In the genomic region with DNA sequence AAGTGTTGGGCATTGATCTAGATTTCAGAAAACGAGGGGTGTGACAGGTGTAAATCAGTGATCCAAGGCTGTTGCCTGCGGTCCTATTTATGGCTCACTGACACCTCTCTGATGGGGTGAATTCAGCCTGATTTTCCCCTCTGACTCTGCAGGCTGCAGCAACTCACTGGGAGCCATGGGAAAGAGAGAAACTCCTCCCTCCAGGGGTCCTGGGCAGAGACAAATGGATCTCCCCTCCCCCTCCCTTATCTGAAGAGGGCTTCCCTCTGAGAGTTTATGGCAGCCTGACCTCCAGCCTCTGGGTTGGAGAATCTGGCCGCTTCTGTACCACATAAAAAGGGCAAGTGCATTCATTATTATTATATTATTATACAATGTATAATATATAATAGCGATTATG, we compare ENCODE assay signal across 15 cellular contexts. TPM values are rescaled to one million over a fixed set of nuclear protein-coding genes. Genes with fewer than 3 reads are reported as not detected.
"Had no signal": no experiment of that assay in that cellular context is flagged by ENCODE, and none has a peak within 500 bp of the region (broad histone marks: within the 10 kb centered on the region; RNA-seq: fewer than 3 reads in every experiment).

No MANE protein-coding gene starts in this region.

- H3K4me3 ChIP-seq: breast epithelium, gastrocnemius medialis had no signal

- H3K9me3 Mint-ChIP-seq: activated naive CD4-positive, alpha-beta T cell treated with anti-CD3 and anti-CD28 coated beads, Interleukin-2, amount 50 U/mL, for 24 hours; activated T-helper 2 cell treated with anti-CD3 and anti-CD28 coated beads, Interferon-gamma antibody, Interleukin-2, Interleukin-4, amounts not matched to agents 10 μg/mL and 5 μg/mL and 100 μg/mL, durations not matched to agents 14 hours and 24 hours and 36 hours; stimulated activated naive CD8-positive, alpha-beta T cell treated with anti-CD3 and anti-CD28 coated beads, Interleukin-15, Interleukin-2, amounts not matched to agents 100 ng/mL and 50 ng/mL, for 24 hours had no signal

- H3K4me1 ChIP-seq: breast epithelium had no signal

- H3K27ac Mint-ChIP-seq: activated naive CD4-positive, alpha-beta T cell treated with anti-CD3 and anti-CD28 coated beads, Interleukin-2, amount 50 U/mL, for 24 hours; activated T-helper 2 cell treated with anti-CD3 and anti-CD28 coated beads, Interferon-gamma antibody, Interleukin-2, Interleukin-4, amounts not matched to agents 10 μg/mL and 5 μg/mL and 100 μg/mL, durations not matched to agents 14 hours and 24 hours and 36 hours; stimulated activated naive CD8-positive, alpha-beta T cell treated with anti-CD3 and anti-CD28 coated beads, Interleukin-15, Interleukin-2, amounts not matched to agents 100 ng/mL and 50 ng/mL, for 24 hours; T-helper 17 cell had no signal

- H3K36me3 ChIP-seq: breast epithelium, gastrocnemius medialis had no signal

- H3K9me3 ChIP-seq: breast epithelium, gastrocnemius medialis had no signal

- DNase-seq: activated CD4-positive, alpha-beta T cell treated with anti-CD3 and anti-CD28 coated beads, Interleukin-2, amount 50 U/mL, for 1 hour; activated CD4-positive, CD25-positive, alpha-beta regulatory T cell; amniotic stem cell; effector CD4-positive, alpha-beta T cell; gastrocnemius medialis; left cardiac atrium; stimulated activated CD4-positive, alpha-beta T cell treated with anti-CD3 and anti-CD28 coated beads, Interleukin-15, amount 100 ng/mL, for 24 hours; stimulated activated CD4-positive, alpha-beta T cell treated with anti-CD3 and anti-CD28 coated beads, Interleukin-4, amount 100 ng/mL, for 24 hours; T-helper 17 cell had no signal

- H3K27me3 ChIP-seq: gastrocnemius medialis had no signal

- H3K27ac ChIP-seq: breast epithelium, gastrocnemius medialis had no signal

- H3K4me3 Mint-ChIP-seq: activated naive CD4-positive, alpha-beta T cell treated with anti-CD3 and anti-CD28 coated beads, Interleukin-2, amount 50 U/mL, for 24 hours; stimulated activated naive CD8-positive, alpha-beta T cell treated with anti-CD3 and anti-CD28 coated beads, Interleukin-15, Interleukin-2, amounts not matched to agents 100 ng/mL and 50 ng/mL, for 24 hours had no signal

RNA-seq across cellular contexts. Expression of a gene that starts 1.8 kb away (rescaled TPM):
- total RNA-seq: activated CD8-positive, alpha-beta memory T cell treated with anti-CD3 and anti-CD28 coated beads for 36 hours; activated T-helper 2 cell treated with anti-CD3 and anti-CD28 coated beads, Interferon-gamma antibody, Interleukin-2, Interleukin-4, amounts not matched to agents 10 μg/mL and 5 μg/mL and 100 μg/mL, durations not matched to agents 14 hours and 24 hours and 36 hours; lung microvascular endothelial cell; T-helper 17 cell had no signal
